2 cellular contexts compared by ENCODE assay signal in the genomic region with DNA sequence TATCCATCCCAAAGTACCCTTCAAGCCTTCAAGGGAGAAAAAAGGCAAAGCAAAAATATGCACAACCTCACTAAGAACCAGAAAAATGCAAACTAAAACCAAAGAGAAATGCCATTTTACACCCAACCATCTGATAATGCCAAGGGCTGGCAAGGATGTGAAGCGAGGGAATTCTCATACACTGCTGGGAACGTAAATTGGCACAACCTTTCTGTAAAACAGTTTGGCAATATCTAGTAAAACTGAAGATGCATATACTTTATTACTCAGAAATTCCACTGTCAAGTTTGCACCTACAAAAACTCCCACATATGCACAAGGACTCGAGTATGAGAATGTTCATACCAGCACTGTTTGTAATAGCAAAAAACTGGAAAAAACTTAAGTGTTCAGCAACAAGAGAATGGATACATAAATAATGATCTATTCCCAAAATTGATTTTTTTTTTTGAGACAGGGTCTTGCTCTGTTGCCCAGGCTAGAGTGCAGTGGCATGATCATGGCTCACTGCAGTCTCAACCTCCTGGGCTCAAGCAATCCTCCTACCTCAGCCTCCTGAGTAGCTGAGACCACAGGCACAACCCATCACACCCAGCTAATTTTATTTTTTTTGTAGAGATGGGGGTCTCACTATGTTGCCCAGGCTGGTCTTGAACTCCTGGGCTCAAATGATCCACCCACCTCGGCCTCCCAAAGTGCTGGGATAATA. TPM values are rescaled to one million over a fixed set of nuclear protein-coding genes. Genes with fewer than 3 reads are reported as not detected.
"Had no signal": no experiment of that assay in that cellular context is flagged by ENCODE, and none has a peak within 500 bp of the region (broad histone marks: within the 10 kb centered on the region; RNA-seq: fewer than 3 reads in every experiment).

No MANE protein-coding gene starts in this region.

RNA-seq across cellular contexts. Expression of gene PROCR, which starts 3.0 kb away (rescaled TPM):
- total RNA-seq: neural crest cell had no signal

RNA-seq across cellular contexts. Expression of gene MMP24, which starts 57.6 kb away (rescaled TPM):
- total RNA-seq: natural killer cell treated with Interleukin-12 subunit alpha and Interleukin-12 subunit beta and Interleukin-15 and Interleukin-18, amount 100 ng/mL, for 72 hours had no signal
